ENCODE assay signal across 21 cellular contexts in the genomic region with DNA sequence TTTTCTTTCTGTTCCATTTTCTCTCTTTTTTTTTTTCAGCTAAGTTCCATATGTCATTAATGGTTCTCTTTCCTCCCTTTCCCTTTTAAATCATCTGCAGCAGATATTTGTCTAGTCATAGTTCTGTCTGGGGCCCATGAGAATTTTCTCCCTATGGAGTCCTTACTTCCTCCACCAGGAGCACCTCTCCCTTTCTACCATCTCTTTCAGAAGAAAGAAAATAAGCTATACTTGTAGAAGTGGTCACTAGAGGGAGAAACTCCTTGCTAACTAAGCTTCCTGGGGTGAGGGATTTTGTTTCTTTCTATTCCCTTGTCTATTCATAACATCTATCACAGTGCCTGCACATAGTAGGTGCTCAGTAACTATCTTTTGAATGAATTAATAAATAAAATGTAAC.
A peak's percentile ranks its signal among the peaks of the same experiment; 100 is the strongest.
DNase-seq lines count a peak whose midpoint lies in the region; ATAC-seq, FAIRE-seq and TF ChIP-seq lines count a peak whose summit lies in the region.
"Had no signal": no experiment of that assay in that cellular context is flagged by ENCODE, and none has a peak within 500 bp of the region (broad histone marks: within the 10 kb centered on the region; RNA-seq: fewer than 3 reads in every experiment).

No MANE protein-coding gene starts in this region.

- peak; percentile 61 to 64; a peak in 4 of 6 replicates for ATAC-seq in A549
- peak; percentile 58 for ATAC-seq in GM23338
- ATAC-seq in right lobe of liver: no peak
- ATAC-seq in HG03108 (IDR thresholded peaks at IDR 0.05; ENCODE audit: unreplicated experiment): no peak
- ATAC-seq: activated CD8-positive, alpha-beta T cell treated with anti-CD3 and anti-CD28 coated beads for 36 hours; Panc1 had no signal

- no peak overlapping the region for H3K4me2 ChIP-seq in A549
- H3K4me2 ChIP-seq in GM23338: no peak overlapping the region

- TF ChIP-seq EP300 in A549 (IDR thresholded peaks at IDR 0.05): no peak

- intact Hi-C loops in right lobe of liver (cut with DNase I): no loop called here

- no peak for TF ChIP-seq CTCF in A549 (IDR thresholded peaks at IDR 0.05)
- peak; percentile 32 to 50; a peak in 3 of 4 replicates for TF ChIP-seq CTCF in GM23338 (conservative IDR thresholded peaks at IDR 0.05; ENCODE audit: low read depth in 2 of 2)
- peak; percentile 42 for TF ChIP-seq CTCF in fibroblast of villous mesenchyme (IDR thresholded peaks at IDR 0.05; ENCODE audit: insufficient read depth, low read depth, low read length)
- TF ChIP-seq CTCF in right lobe of liver (IDR thresholded peaks at IDR 0.05): no peak

- TF ChIP-seq RAD21 in A549 (conservative IDR thresholded peaks at IDR 0.05 in 1 of 2, IDR thresholded peaks at IDR 0.05 in 1 of 2): no peak

- H4K20me1 ChIP-seq in GM23338 (replicated peaks; ENCODE audit: insufficient read depth): no peaks in the 10 kb centered on the region

- FAIRE-seq in A549 (lab: Jason Lieb, UNC) (no peak), GM12892 (lab: Jason Lieb, UNC) (no peak)
- FAIRE-seq: bronchial epithelial cell, G401.6 had no signal

- peak overlapping the region; percentile 47; the same call in 1 of the 2 replicates for H3K27ac Mint-ChIP-seq in GM23338
- H3K27ac Mint-ChIP-seq: activated CD8-positive, alpha-beta T cell treated with anti-CD3 and anti-CD28 coated beads for 36 hours had no signal

- CTCF ChIA-PET in A549 (lab: Yijun Ruan, JAX): no interaction called here

- H3K36me3 ChIP-seq in GM23338 (ENCODE audit: insufficient read depth) (no peaks in the 10 kb centered on the region), right lobe of liver (no peaks in the 10 kb centered on the region)
- H3K36me3 ChIP-seq: left ventricle myocardium inferior, SJSA1 had no signal

- no peaks in the 10 kb centered on the region for H3K9me3 Mint-ChIP-seq in GM23338
- H3K9me3 Mint-ChIP-seq: activated CD8-positive, alpha-beta T cell treated with anti-CD3 and anti-CD28 coated beads for 36 hours had no signal

- no peak overlapping the region for H3K4me3 Mint-ChIP-seq in GM23338
- H3K4me3 Mint-ChIP-seq: activated CD8-positive, alpha-beta T cell treated with anti-CD3 and anti-CD28 coated beads for 36 hours had no signal

- H3K4me1 ChIP-seq in A549 (no peaks in the 10 kb centered on the region), GM23338 (ENCODE audit: insufficient read depth) (peaks cover 11% of the 10 kb centered on the region), right lobe of liver (no peaks in the 10 kb centered on the region)
- H3K4me1 ChIP-seq: left ventricle myocardium inferior, SJSA1 had no signal

- no peaks in the 10 kb centered on the region for H3K36me3 Mint-ChIP-seq in GM23338 (ENCODE audit: low read depth)

- no peaks in the 10 kb centered on the region for H3K9me3 ChIP-seq in A549
- no peaks in the 10 kb centered on the region for H3K9me3 ChIP-seq in right lobe of liver
- H3K9me3 ChIP-seq: left ventricle myocardium inferior, SJSA1 had no signal

- H2AFZ ChIP-seq in GM23338: no peak overlapping the region

- peak in 1 of 2 experiments; percentile 9 for DNase-seq in A549 (ENCODE audit: low read depth in 1 of 2, low spot score in 1 of 2)
- peak; percentile 53 for DNase-seq in GM23338 (ENCODE audit: low spot score)
- peak; percentile 23 for DNase-seq in RKO (ENCODE audit: low spot score)
- DNase-seq in fibroblast of villous mesenchyme (ENCODE audit: low read depth): no peak
- DNase-seq in right lobe of liver: no peak
- no peak for DNase-seq in T-helper 9 cell
- no peak for DNase-seq in GM12892 (ENCODE audit: insufficient read length)
- DNase-seq: activated CD4-positive, CD25-positive, alpha-beta regulatory T cell treated with anti-CD3 and anti-CD28 coated beads, Interleukin-2, amount 50 U/mL, for 72 hours; activated CD8-positive, alpha-beta T cell treated with anti-CD3 and anti-CD28 coated beads for 36 hours; activated naive CD4-positive, alpha-beta T cell; activated T-cell treated with anti-CD3 and anti-CD28 coated beads for 4 hours; amygdala; C1 segment of cervical spinal cord; left ventricle myocardium inferior; NCI-H1436; posterior cingulate gyrus had no signal

- H3F3A ChIP-seq in GM23338 (replicated peaks; ENCODE audit: low read depth): no peaks in the 10 kb centered on the region

- H3K9me2 ChIP-seq in GM23338 (ENCODE audit: insufficient read depth): no peaks in the 10 kb centered on the region

- POLR2A ChIA-PET in A549 (lab: Yijun Ruan, JAX): no interaction called here

- TF ChIP-seq POLR2A in A549 (IDR thresholded peaks at IDR 0.05; ENCODE audit: low read length): no peak
- TF ChIP-seq POLR2A in right lobe of liver (IDR thresholded peaks at IDR 0.05): no peak
- no peak for TF ChIP-seq POLR2A in GM12892 (IDR thresholded peaks at IDR 0.05; ENCODE audit: low read depth, low read length)

- no peaks in the 10 kb centered on the region for H3K27me3 Mint-ChIP-seq in GM23338 (ENCODE audit: insufficient read depth, low read depth, poor library complexity)

- no peaks in the 10 kb centered on the region for H3K79me2 ChIP-seq in GM23338 (replicated peaks; ENCODE audit: insufficient read depth)

- peaks cover 12% of the 10 kb centered on the region; the same call in 2 of the 3 replicates for H3K4me1 Mint-ChIP-seq in GM23338

- H3K27ac ChIP-seq in A549: no peak overlapping the region
- H3K27ac ChIP-seq in GM23338 (ENCODE audit: low read depth): no peak overlapping the region
- no peak overlapping the region for H3K27ac ChIP-seq in right lobe of liver
- H3K27ac ChIP-seq: left ventricle myocardium inferior, SJSA1 had no signal

- H3K27me3 ChIP-seq in GM23338 (ENCODE audit: insufficient read depth): no peaks in the 10 kb centered on the region
- H3K27me3 ChIP-seq in right lobe of liver: no peaks in the 10 kb centered on the region
- H3K27me3 ChIP-seq: SJSA1 had no signal

- H3K4me3 ChIP-seq in A549 (no peak overlapping the region), GM23338 (no peak overlapping the region), fibroblast of villous mesenchyme (ENCODE audit: low read depth, low read length) (no peak overlapping the region), right lobe of liver (no peak overlapping the region)
- H3K4me3 ChIP-seq: left ventricle myocardium inferior, SJSA1 had no signal

TF ChIP-seq in A549, 52 proteins besides CTCF, POLR2A, EP300 and RAD21:
- no peak for TF ChIP-seq RFX5 (IDR thresholded peaks at IDR 0.05)
- no peak for TF ChIP-seq ZSCAN20 (CRISPR knock-in tag; IDR thresholded peaks at IDR 0.05)
- no peak for TF ChIP-seq KDM5A (IDR thresholded peaks at IDR 0.05)
- no peak for TF ChIP-seq KDM1A (IDR thresholded peaks at IDR 0.05; ENCODE audit: low read depth)
- TF ChIP-seq HOXA7 (CRISPR knock-in tag; IDR thresholded peaks at IDR 0.05): no peak
- no peak for TF ChIP-seq ZNF302 (CRISPR knock-in tag; IDR thresholded peaks at IDR 0.05)
- no peak for TF ChIP-seq RARB (CRISPR knock-in tag; IDR thresholded peaks at IDR 0.05)
- no peak for TF ChIP-seq TP53 (CRISPR knock-in tag; IDR thresholded peaks at IDR 0.05)
- TF ChIP-seq, protein P1, sequence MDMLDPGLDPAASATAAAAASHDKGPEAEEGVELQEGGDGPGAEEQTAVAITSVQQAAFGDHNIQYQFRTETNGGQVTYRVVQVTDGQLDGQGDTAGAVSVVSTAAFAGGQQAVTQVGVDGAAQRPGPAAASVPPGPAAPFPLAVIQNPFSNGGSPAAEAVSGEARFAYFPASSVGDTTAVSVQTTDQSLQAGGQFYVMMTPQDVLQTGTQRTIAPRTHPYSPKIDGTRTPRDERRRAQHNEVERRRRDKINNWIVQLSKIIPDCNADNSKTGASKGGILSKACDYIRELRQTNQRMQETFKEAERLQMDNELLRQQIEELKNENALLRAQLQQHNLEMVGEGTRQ (IDR thresholded peaks at IDR 0.05): no peak
- no peak for TF ChIP-seq FOSB (CRISPR knock-in tag; IDR thresholded peaks at IDR 0.05)
TF ChIP-seq in A549: peak in this region for 0.

TF ChIP-seq in GM23338, 12 proteins besides CTCF, POLR2A, EP300 and RAD21 (continues in another document):
- TF ChIP-seq, protein P2, sequence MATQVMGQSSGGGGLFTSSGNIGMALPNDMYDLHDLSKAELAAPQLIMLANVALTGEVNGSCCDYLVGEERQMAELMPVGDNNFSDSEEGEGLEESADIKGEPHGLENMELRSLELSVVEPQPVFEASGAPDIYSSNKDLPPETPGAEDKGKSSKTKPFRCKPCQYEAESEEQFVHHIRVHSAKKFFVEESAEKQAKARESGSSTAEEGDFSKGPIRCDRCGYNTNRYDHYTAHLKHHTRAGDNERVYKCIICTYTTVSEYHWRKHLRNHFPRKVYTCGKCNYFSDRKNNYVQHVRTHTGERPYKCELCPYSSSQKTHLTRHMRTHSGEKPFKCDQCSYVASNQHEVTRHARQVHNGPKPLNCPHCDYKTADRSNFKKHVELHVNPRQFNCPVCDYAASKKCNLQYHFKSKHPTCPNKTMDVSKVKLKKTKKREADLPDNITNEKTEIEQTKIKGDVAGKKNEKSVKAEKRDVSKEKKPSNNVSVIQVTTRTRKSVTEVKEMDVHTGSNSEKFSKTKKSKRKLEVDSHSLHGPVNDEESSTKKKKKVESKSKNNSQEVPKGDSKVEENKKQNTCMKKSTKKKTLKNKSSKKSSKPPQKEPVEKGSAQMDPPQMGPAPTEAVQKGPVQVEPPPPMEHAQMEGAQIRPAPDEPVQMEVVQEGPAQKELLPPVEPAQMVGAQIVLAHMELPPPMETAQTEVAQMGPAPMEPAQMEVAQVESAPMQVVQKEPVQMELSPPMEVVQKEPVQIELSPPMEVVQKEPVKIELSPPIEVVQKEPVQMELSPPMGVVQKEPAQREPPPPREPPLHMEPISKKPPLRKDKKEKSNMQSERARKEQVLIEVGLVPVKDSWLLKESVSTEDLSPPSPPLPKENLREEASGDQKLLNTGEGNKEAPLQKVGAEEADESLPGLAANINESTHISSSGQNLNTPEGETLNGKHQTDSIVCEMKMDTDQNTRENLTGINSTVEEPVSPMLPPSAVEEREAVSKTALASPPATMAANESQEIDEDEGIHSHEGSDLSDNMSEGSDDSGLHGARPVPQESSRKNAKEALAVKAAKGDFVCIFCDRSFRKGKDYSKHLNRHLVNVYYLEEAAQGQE (IDR thresholded peaks at IDR 0.05; ENCODE audit: unreplicated experiment): no peak
- TF ChIP-seq POLR2AphosphoS5 (IDR thresholded peaks at IDR 0.05; ENCODE audit: low read depth) (no peak), ZNF114 (CRISPR knock-in tag; IDR thresholded peaks at IDR 0.05) (no peak), CREB1 (CRISPR knock-in tag; IDR thresholded peaks at IDR 0.05; ENCODE audit: low read depth) (no peak)
- TF ChIP-seq, protein P3, sequence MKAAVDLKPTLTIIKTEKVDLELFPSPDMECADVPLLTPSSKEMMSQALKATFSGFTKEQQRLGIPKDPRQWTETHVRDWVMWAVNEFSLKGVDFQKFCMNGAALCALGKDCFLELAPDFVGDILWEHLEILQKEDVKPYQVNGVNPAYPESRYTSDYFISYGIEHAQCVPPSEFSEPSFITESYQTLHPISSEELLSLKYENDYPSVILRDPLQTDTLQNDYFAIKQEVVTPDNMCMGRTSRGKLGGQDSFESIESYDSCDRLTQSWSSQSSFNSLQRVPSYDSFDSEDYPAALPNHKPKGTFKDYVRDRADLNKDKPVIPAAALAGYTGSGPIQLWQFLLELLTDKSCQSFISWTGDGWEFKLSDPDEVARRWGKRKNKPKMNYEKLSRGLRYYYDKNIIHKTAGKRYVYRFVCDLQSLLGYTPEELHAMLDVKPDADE (IDR thresholded peaks at IDR 0.05): no peak

Comparison
In these comparisons a context has a peak if more than half of its experiments do, and no peak if none do; other contexts are left out.
1. ATAC-seq: peak in A549 (2 of 2) and GM23338 (single experiment); none in right lobe of liver (0 of 4) and HG03108 (single experiment).
2. DNase-seq: peak in GM23338 (single experiment) and RKO (single experiment); none in fibroblast of villous mesenchyme (single experiment), right lobe of liver (0 of 3), T-helper 9 cell (single experiment) and GM12892 (single experiment).
3. CTCF ChIP-seq: peak in GM23338 (2 of 2) and fibroblast of villous mesenchyme (single experiment); none in A549 (single experiment) and right lobe of liver (0 of 4).